ENCODE assay signal across 13 cellular contexts in genomic region chr10:21169271-21169670, GRCh38.
"Had no signal": no experiment of that assay in that cellular context is flagged by ENCODE, and none has a peak within 500 bp of the region (broad histone marks: within the 10 kb centered on the region; RNA-seq: fewer than 3 reads in every experiment).

No MANE protein-coding gene starts in this region.

- H3K9me3 ChIP-seq: adrenal gland, ovary, spleen, suprapubic skin, upper lobe of right lung had no signal

- H3K36me3 Mint-ChIP-seq: activated naive CD4-positive, alpha-beta T cell treated with anti-CD3 and anti-CD28 coated beads, Interleukin-2, amount 50 U/mL, for 24 hours had no signal

- H3K9me3 Mint-ChIP-seq: activated naive CD4-positive, alpha-beta T cell treated with anti-CD3 and anti-CD28 coated beads, Interleukin-2, amount 50 U/mL, for 24 hours; stimulated activated naive CD8-positive, alpha-beta T cell treated with anti-CD3 and anti-CD28 coated beads, Interleukin-15, Interleukin-2, amounts not matched to agents 100 ng/mL and 50 ng/mL, for 24 hours had no signal

- H3K4me3 Mint-ChIP-seq: activated naive CD4-positive, alpha-beta T cell treated with anti-CD3 and anti-CD28 coated beads, Interleukin-2, amount 50 U/mL, for 24 hours; activated T-helper 17 cell treated with anti-CD3 and anti-CD28 coated beads, Interleukin-2, amount 50 U/mL, for 72 hours; stimulated activated naive CD8-positive, alpha-beta T cell treated with anti-CD3 and anti-CD28 coated beads, Interleukin-15, Interleukin-2, amounts not matched to agents 100 ng/mL and 50 ng/mL, for 24 hours had no signal

- H3K4me3 ChIP-seq: adrenal gland, ovary, spleen, suprapubic skin, upper lobe of right lung had no signal

- H3K27me3 ChIP-seq: ovary had no signal

- H3K27ac ChIP-seq: adrenal gland, ovary, spleen, suprapubic skin, upper lobe of right lung had no signal

- H3K27ac Mint-ChIP-seq: activated naive CD4-positive, alpha-beta T cell treated with anti-CD3 and anti-CD28 coated beads, Interleukin-2, amount 50 U/mL, for 24 hours; activated T-helper 17 cell treated with anti-CD3 and anti-CD28 coated beads, Interleukin-2, amount 50 U/mL, for 72 hours; stimulated activated naive CD8-positive, alpha-beta T cell treated with anti-CD3 and anti-CD28 coated beads, Interleukin-15, Interleukin-2, amounts not matched to agents 100 ng/mL and 50 ng/mL, for 24 hours had no signal

- ATAC-seq: activated CD4-positive, CD25-positive, alpha-beta regulatory T cell treated with anti-CD3 and anti-CD28 coated beads, Interleukin-2, amount 50 U/mL, for 24 hours; activated T-helper 17 cell treated with anti-CD3 and anti-CD28 coated beads, Interleukin-2, amount 50 U/mL, for 72 hours; sciatic nerve; upper lobe of right lung had no signal

- H3K4me1 ChIP-seq: upper lobe of right lung had no signal

- H3K4me1 Mint-ChIP-seq: activated T-helper 17 cell treated with anti-CD3 and anti-CD28 coated beads, Interleukin-2, amount 50 U/mL, for 72 hours had no signal

- H3K36me3 ChIP-seq: adrenal gland, ovary, spleen, suprapubic skin, upper lobe of right lung had no signal

- DNase-seq: activated CD4-positive, alpha-beta T cell treated with anti-CD3 and anti-CD28 coated beads, Interleukin-2, amount 50 U/mL, for 1 hour; adrenal gland; dorsolateral prefrontal cortex; hypothalamus; ovary; spleen; upper lobe of right lung had no signal
